In the genomic region with DNA sequence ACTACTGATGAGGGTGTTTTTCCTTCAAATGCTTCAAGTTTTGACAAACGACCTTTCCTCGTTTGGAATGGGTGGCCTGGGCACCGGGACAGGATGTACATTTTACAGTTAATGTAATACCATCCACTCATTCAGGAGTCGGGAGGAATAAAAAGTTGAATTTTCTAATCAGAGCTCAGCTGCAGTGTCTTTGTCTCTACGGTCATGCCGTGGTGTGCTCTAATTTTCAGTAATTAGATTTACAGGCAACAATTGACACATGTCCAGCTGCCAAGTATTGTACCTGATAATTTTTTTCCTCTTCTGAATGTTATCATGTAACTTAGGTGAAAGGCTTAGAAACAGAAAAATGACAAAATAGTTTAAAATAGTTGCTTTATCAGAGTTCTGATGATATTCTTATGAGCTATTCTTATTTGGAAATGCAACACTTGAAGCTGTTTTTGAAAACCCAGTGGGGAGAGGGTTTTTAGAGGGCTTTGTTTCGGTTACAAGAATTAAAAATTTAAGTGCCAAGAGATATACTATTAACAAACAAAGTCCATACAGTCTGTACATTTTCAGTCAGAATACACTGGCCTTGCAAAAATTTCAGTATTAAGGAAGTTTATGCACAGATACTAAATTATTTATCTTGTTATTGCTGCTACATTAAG, we compare ENCODE assay signal across 8 cellular contexts. TPM values are rescaled to one million over a fixed set of nuclear protein-coding genes. Genes with fewer than 3 reads are reported as not detected.
DNase-seq lines count a peak whose midpoint lies in the region; ATAC-seq and TF ChIP-seq lines count a peak whose summit lies in the region.

No MANE protein-coding gene starts in this region.

- peaks cover 10% of the 10 kb centered on the region for H3K27me3 Mint-ChIP-seq in activated CD4-positive, alpha-beta T cell treated with anti-CD3 and anti-CD28 coated beads, Interleukin-2, amount 10 ng/mL, durations not matched to agents 24 days and 14 days

- POLR2A ChIA-PET in RWPE1 (lab: Yijun Ruan, JAX; ENCODE audit: low non-redundant PET): no interaction called here

- no peaks in the 10 kb centered on the region for H3K9me3 Mint-ChIP-seq in activated CD4-positive, alpha-beta T cell treated with anti-CD3 and anti-CD28 coated beads, Interleukin-2, amount 10 ng/mL, durations not matched to agents 24 days and 14 days

- peaks cover 0 to 14% of the 10 kb centered on the region in 2 donors for H3K4me1 ChIP-seq in thoracic aorta (ENCODE audit: control insufficient read depth in 1 of 2, low read depth in 2 of 2)

- H3K27ac Mint-ChIP-seq in activated CD4-positive, alpha-beta T cell treated with anti-CD3 and anti-CD28 coated beads, Interleukin-2, amount 10 ng/mL, durations not matched to agents 24 days and 14 days: no peak overlapping the region

- H3K9me3 ChIP-seq in thoracic aorta: no peaks in the 10 kb centered on the region

- H3K4me1 Mint-ChIP-seq in activated CD4-positive, alpha-beta T cell treated with anti-CD3 and anti-CD28 coated beads, Interleukin-2, amount 10 ng/mL, durations not matched to agents 24 days and 14 days: peaks cover 25% of the 10 kb centered on the region

- ATAC-seq in thoracic aorta (ENCODE audit: insufficient number of reproducible peaks, low FRiP score, low read depth) (no peak), GM18502 (IDR thresholded peaks at IDR 0.05; ENCODE audit: poor library complexity, unreplicated experiment) (no peak), GM18861 (IDR thresholded peaks at IDR 0.05; ENCODE audit: unreplicated experiment) (no peak), GM18868 (IDR thresholded peaks at IDR 0.05; ENCODE audit: unreplicated experiment) (no peak)

- no peaks in the 10 kb centered on the region for H3K27me3 ChIP-seq in thoracic aorta (replicated peaks; ENCODE audit: insufficient read depth)

- intact Hi-C loops in activated CD4-positive, alpha-beta T cell treated with anti-CD3 and anti-CD28 coated beads, Interleukin-2, amount 10 ng/mL, durations not matched to agents 24 days and 14 days (cut with micrococcal nuclease): loop anchor here (10.0 kb wide), 1 partner anchor 324 kb away; no protein-coding TSS in a partner anchor

- CTCF ChIA-PET in RWPE1 (lab: Yijun Ruan, JAX): interaction anchor here (1.2 kb wide), 1 partner anchor 197 kb away, joined by 3 read pairs; no protein-coding TSS in a partner anchor

- H3K27ac ChIP-seq in RWPE1: no peak overlapping the region
- peak overlapping the region; percentile 95 to 97 for H3K27ac ChIP-seq in thoracic aorta

- peaks cover 25% of the 10 kb centered on the region for H3K36me3 Mint-ChIP-seq in activated CD4-positive, alpha-beta T cell treated with anti-CD3 and anti-CD28 coated beads, Interleukin-2, amount 10 ng/mL, durations not matched to agents 24 days and 14 days (ENCODE audit: low read depth)

- H3K4me3 ChIP-seq in fibroblast of villous mesenchyme (ENCODE audit: low read depth, low read length) (peak overlapping the region; percentile 94), thoracic aorta (peak overlapping the region; percentile 86)

- peak overlapping the region; percentile 89 for H3K4me3 Mint-ChIP-seq in activated CD4-positive, alpha-beta T cell treated with anti-CD3 and anti-CD28 coated beads, Interleukin-2, amount 10 ng/mL, durations not matched to agents 24 days and 14 days

- no peak for DNase-seq in activated CD4-positive, alpha-beta T cell treated with anti-CD3 and anti-CD28 coated beads, Interleukin-2, amount 10 ng/mL, durations not matched to agents 24 days and 14 days
- DNase-seq in activated CD4-positive, alpha-beta T cell treated with anti-CD3 and anti-CD28 coated beads, Interleukin-2, amount 50 U/mL, for 1 hour: no peak
- DNase-seq in RWPE1 (ENCODE audit: low spot score) (peak; percentile 9), fibroblast of villous mesenchyme (ENCODE audit: low read depth) (no peak), thoracic aorta (ENCODE audit: low spot score) (no peak)

- TF ChIP-seq CTCF in RWPE1 (conservative IDR thresholded peaks at IDR 0.05; ENCODE audit: low read depth): no peak
- TF ChIP-seq CTCF in fibroblast of villous mesenchyme (IDR thresholded peaks at IDR 0.05; ENCODE audit: insufficient read depth, low read depth, low read length): no peak
- TF ChIP-seq CTCF in thoracic aorta (IDR thresholded peaks at IDR 0.05): no peak

- no peaks in the 10 kb centered on the region for H3K36me3 ChIP-seq in thoracic aorta

RNA-seq across cellular contexts. Expression of gene CDKN2C, which starts 1.0 kb away (rescaled TPM):
- 12.8 and 13.7 TPM in 2 replicates for total RNA-seq in activated CD4-positive, alpha-beta T cell treated with anti-CD3 and anti-CD28 coated beads, Interleukin-2, amount 10 ng/mL, durations not matched to agents 24 days and 14 days
- total RNA-seq in fibroblast of villous mesenchyme (18.0 and 19.0 TPM in 2 replicates), thoracic aorta (10 to 100 TPM; 10.3 to 12.6 TPM)

RNA-seq across cellular contexts. Expression of gene FAF1, which starts 11.0 kb away (rescaled TPM):
- total RNA-seq in activated CD4-positive, alpha-beta T cell treated with anti-CD3 and anti-CD28 coated beads, Interleukin-2, amount 10 ng/mL, durations not matched to agents 24 days and 14 days: 63.7 and 67.2 TPM in 2 replicates
- total RNA-seq in fibroblast of villous mesenchyme: 41.2 and 55.7 TPM in 2 replicates
- 10 to 100 TPM; 25.5 to 68.6 TPM for total RNA-seq in thoracic aorta
